Comparison of ENCODE assay signal across 23 cellular contexts in the genomic region with DNA sequence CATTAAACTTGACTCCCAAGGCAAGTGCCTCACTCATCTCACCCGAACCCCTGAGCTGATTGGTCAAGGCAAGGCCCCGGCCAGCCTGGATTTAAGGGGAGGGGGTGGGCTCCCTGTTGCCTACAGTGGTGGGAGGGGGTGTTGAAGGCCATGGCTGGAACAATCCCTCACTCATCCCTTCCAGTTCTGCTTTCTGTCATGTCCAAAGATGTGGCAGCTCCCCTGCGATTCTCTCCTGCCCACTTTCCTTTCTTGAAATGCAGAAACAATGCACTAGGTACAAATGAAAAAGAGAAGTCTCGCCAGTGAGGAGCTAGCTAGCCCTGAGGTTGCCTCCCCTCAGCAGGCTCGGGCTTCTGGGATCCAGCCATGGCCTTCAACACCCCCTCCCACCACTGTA.
"Had no signal": no experiment of that assay in that cellular context is flagged by ENCODE, and none has a peak within 500 bp of the region (broad histone marks: within the 10 kb centered on the region; RNA-seq: fewer than 3 reads in every experiment).

No MANE protein-coding gene starts in this region.

- DNase-seq: effector memory CD8-positive, alpha-beta T cell; heart right ventricle; islet precursor cell; mucosa of descending colon; natural killer cell; nucleus accumbens; sigmoid colon; stimulated activated CD4-positive, alpha-beta T cell treated with anti-CD3 and anti-CD28 coated beads, Interleukin-2, amount 100 ng/mL, for 24 hours; stimulated activated CD4-positive, alpha-beta T cell treated with anti-CD3 and anti-CD28 coated beads, Interleukin-4, amount 100 ng/mL, for 4 hours; stimulated activated naive CD4-positive, alpha-beta T cell; stomach; substantia nigra; thyroid gland had no signal

- H3K36me3 ChIP-seq: esophagus muscularis mucosa, gastrocnemius medialis, heart right ventricle, neural progenitor cell, ovary, right atrium auricular region, sigmoid colon, stomach, thyroid gland, upper lobe of left lung had no signal

- H3K27me3 ChIP-seq: gastrocnemius medialis, neural progenitor cell, ovary, right atrium auricular region, sigmoid colon, thyroid gland, upper lobe of left lung had no signal

- H3K4me3 Mint-ChIP-seq: dendritic cell treated with granulocyte-macrophage colony-stimulating factor and Interleukin-4, amounts not matched to agents 40 ng/mL and 50 ng/mL, for 4 days; effector memory CD8-positive, alpha-beta T cell; natural killer cell; neural progenitor cell had no signal

- H3K27ac ChIP-seq: epithelial cell of prostate, esophagus muscularis mucosa, gastrocnemius medialis, heart right ventricle, neural progenitor cell, ovary, right atrium auricular region, stomach, thyroid gland, upper lobe of left lung had no signal

- ATAC-seq: effector memory CD8-positive, alpha-beta T cell; gastrocnemius medialis; heart right ventricle; left lobe of liver; mucosa of descending colon; natural killer cell had no signal

- H3K4me3 ChIP-seq: esophagus muscularis mucosa, gastrocnemius medialis, heart right ventricle, mucosa of descending colon, neural progenitor cell, ovary, right atrium auricular region, sigmoid colon, skin epidermis, stomach, thyroid gland, upper lobe of left lung had no signal

- H3K36me3 Mint-ChIP-seq: natural killer cell, neural progenitor cell had no signal

- H3K27ac Mint-ChIP-seq: effector memory CD8-positive, alpha-beta T cell; neural progenitor cell had no signal

- H3K9me3 ChIP-seq: esophagus muscularis mucosa, gastrocnemius medialis, heart right ventricle, mucosa of descending colon, ovary, right atrium auricular region, sigmoid colon, stomach, thyroid gland, upper lobe of left lung had no signal

- H3K9me3 Mint-ChIP-seq: dendritic cell treated with granulocyte-macrophage colony-stimulating factor and Interleukin-4, amounts not matched to agents 40 ng/mL and 50 ng/mL, for 4 days; effector memory CD8-positive, alpha-beta T cell; natural killer cell; neural progenitor cell had no signal
